In the genomic region with DNA sequence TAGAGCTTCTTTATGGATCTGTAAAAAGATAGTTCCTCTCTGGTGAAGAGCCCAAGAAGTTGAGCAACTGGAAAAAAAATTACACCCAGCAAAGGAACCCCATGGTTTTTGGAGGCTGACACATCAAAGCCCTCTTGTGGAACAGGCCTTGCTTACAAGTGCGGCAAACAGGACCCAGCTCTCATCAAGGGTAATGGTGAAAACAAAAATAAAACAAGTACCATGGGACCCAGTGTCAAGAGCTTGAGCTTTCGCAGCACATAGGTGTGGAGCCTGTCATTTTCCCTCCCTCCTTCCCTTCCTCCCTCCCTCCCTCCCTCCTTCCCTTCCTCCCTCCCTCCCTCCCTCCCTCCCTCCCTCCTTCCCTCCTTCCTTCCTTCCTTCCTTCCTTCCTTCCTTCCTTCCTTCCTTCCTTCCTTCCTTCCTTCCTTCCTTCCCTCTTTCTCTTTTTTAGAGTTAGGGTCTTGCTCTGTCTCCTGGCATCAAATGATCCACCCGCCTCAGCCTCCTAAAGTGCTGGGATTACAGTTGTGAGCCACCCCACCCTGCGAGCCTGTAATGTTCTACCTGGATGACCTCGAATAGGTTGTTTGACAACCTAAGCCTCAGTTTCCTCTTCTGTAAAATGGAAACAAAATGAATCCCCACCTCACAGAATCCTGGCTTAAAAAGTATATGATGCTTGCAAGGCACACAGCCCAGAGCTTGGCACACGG, we compare ENCODE assay signal across 29 cellular contexts.
"Had no signal": no experiment of that assay in that cellular context is flagged by ENCODE, and none has a peak within 500 bp of the region (broad histone marks: within the 10 kb centered on the region; RNA-seq: fewer than 3 reads in every experiment).

No MANE protein-coding gene starts in this region.

- H3K4me1 Mint-ChIP-seq: activated CD4-positive, alpha-beta T cell treated with anti-CD3 and anti-CD28 coated beads, Interleukin-2, amount 10 ng/mL, durations not matched to agents 7 days and 5 days; activated naive CD4-positive, alpha-beta T cell treated with anti-CD3 and anti-CD28 coated beads, Interleukin-2, amount 50 U/mL, for 24 hours; activated naive CD8-positive, alpha-beta T cell treated with anti-CD3 and anti-CD28 coated beads, Interleukin-2, amount 10 ng/mL, durations not matched to agents 7 days and 5 days; T-cell had no signal

- H3K9me3 ChIP-seq: ascending aorta, Peyer's patch, SJSA1 had no signal

- H3K27ac Mint-ChIP-seq: activated CD4-positive, alpha-beta T cell treated with anti-CD3 and anti-CD28 coated beads, Interleukin-2, amount 10 ng/mL, durations not matched to agents 7 days and 5 days; activated CD8-positive, alpha-beta T cell treated with anti-CD3 and anti-CD28 coated beads, Interleukin-2, amount 10 ng/mL, durations not matched to agents 7 days and 5 days; activated naive CD4-positive, alpha-beta T cell treated with anti-CD3 and anti-CD28 coated beads, Interleukin-2, amount 50 U/mL, for 24 hours; activated naive CD8-positive, alpha-beta T cell treated with anti-CD3 and anti-CD28 coated beads, Interleukin-2, amount 10 ng/mL, durations not matched to agents 7 days and 5 days; activated T-cell treated with anti-CD3 and anti-CD28 coated beads, Interleukin-2, amount 50 U/mL, for 24 hours; activated T-helper 2 cell treated with anti-CD3 and anti-CD28 coated beads, Interferon-gamma antibody, Interleukin-2, Interleukin-4, amounts not matched to agents 10 μg/mL and 5 μg/mL and 100 μg/mL, durations not matched to agents 14 hours and 24 hours and 36 hours; T-cell had no signal

- DNase-seq: activated CD4-positive, alpha-beta T cell treated with anti-CD3 and anti-CD28 coated beads, Interleukin-2, amount 10 ng/mL, durations not matched to agents 7 days and 5 days; activated CD4-positive, alpha-beta T cell treated with anti-CD3 and anti-CD28 coated beads, Interleukin-2, amount 50 U/mL, for 48 hours; activated CD8-positive, alpha-beta T cell treated with anti-CD3 and anti-CD28 coated beads, Interleukin-2, amount 10 ng/mL, durations not matched to agents 7 days and 5 days; activated gamma-delta T cell; activated naive CD4-positive, alpha-beta T cell treated with Interleukin-2 at 50 U/mL for 16 hours; activated naive CD8-positive, alpha-beta T cell treated with anti-CD3 and anti-CD28 coated beads, Interleukin-2, amount 10 ng/mL, durations not matched to agents 7 days and 5 days; activated T-cell treated with anti-CD3 and anti-CD28 coated beads, Interleukin-2, amount 50 U/mL, for 24 hours; amygdala; MM.1S; MV-4-11; NCI-H1092 treated with DMSO at 0.1 percent for 48 hours; NCI-H1417 treated with DMSO at 0.1 percent for 48 hours; NCI-H2081; NCI-H345; NCI-H524 treated with DMSO at 0.1 percent for 48 hours; NK-92 treated with Interleukin-12 subunit alpha and Interleukin-12 subunit beta, amount 100 ng/mL, for 24 hours; PC-3; Peyer's patch; RPMI8226; SHP77 treated with DMSO at 0.1 percent for 48 hours; T-cell; T-helper 2 cell; T-helper 9 cell; WERI-Rb-1 had no signal

- H3K36me3 Mint-ChIP-seq: activated naive CD4-positive, alpha-beta T cell treated with anti-CD3 and anti-CD28 coated beads, Interleukin-2, amount 50 U/mL, for 24 hours; activated naive CD8-positive, alpha-beta T cell treated with anti-CD3 and anti-CD28 coated beads, Interleukin-2, amount 10 ng/mL, durations not matched to agents 7 days and 5 days; T-cell had no signal

- H3K9me3 Mint-ChIP-seq: activated CD4-positive, alpha-beta T cell treated with anti-CD3 and anti-CD28 coated beads, Interleukin-2, amount 10 ng/mL, durations not matched to agents 7 days and 5 days; activated naive CD4-positive, alpha-beta T cell treated with anti-CD3 and anti-CD28 coated beads, Interleukin-2, amount 50 U/mL, for 24 hours; activated naive CD8-positive, alpha-beta T cell treated with anti-CD3 and anti-CD28 coated beads, Interleukin-2, amount 10 ng/mL, durations not matched to agents 7 days and 5 days; activated T-cell treated with anti-CD3 and anti-CD28 coated beads, Interleukin-2, amount 50 U/mL, for 24 hours; activated T-helper 2 cell treated with anti-CD3 and anti-CD28 coated beads, Interferon-gamma antibody, Interleukin-2, Interleukin-4, amounts not matched to agents 10 μg/mL and 5 μg/mL and 100 μg/mL, durations not matched to agents 14 hours and 24 hours and 36 hours; T-cell had no signal

- ATAC-seq: activated CD8-positive, alpha-beta T cell treated with anti-CD3 and anti-CD28 coated beads, Interleukin-2, amount 10 ng/mL, durations not matched to agents 7 days and 5 days; PC-3; SK-N-SH treated with all-trans-retinoic acid at 6 μM for 48 hours; T-cell had no signal

- H3K4me3 Mint-ChIP-seq: activated CD4-positive, alpha-beta T cell treated with anti-CD3 and anti-CD28 coated beads, Interleukin-2, amount 10 ng/mL, durations not matched to agents 7 days and 5 days; activated CD8-positive, alpha-beta T cell treated with anti-CD3 and anti-CD28 coated beads, Interleukin-2, amount 10 ng/mL, durations not matched to agents 7 days and 5 days; activated naive CD4-positive, alpha-beta T cell treated with anti-CD3 and anti-CD28 coated beads, Interleukin-2, amount 50 U/mL, for 24 hours; activated naive CD8-positive, alpha-beta T cell treated with anti-CD3 and anti-CD28 coated beads, Interleukin-2, amount 10 ng/mL, durations not matched to agents 7 days and 5 days; activated T-cell treated with anti-CD3 and anti-CD28 coated beads, Interleukin-2, amount 50 U/mL, for 24 hours; T-cell had no signal
